Comparison of ENCODE assay signal across 8 cellular contexts in the genomic region with DNA sequence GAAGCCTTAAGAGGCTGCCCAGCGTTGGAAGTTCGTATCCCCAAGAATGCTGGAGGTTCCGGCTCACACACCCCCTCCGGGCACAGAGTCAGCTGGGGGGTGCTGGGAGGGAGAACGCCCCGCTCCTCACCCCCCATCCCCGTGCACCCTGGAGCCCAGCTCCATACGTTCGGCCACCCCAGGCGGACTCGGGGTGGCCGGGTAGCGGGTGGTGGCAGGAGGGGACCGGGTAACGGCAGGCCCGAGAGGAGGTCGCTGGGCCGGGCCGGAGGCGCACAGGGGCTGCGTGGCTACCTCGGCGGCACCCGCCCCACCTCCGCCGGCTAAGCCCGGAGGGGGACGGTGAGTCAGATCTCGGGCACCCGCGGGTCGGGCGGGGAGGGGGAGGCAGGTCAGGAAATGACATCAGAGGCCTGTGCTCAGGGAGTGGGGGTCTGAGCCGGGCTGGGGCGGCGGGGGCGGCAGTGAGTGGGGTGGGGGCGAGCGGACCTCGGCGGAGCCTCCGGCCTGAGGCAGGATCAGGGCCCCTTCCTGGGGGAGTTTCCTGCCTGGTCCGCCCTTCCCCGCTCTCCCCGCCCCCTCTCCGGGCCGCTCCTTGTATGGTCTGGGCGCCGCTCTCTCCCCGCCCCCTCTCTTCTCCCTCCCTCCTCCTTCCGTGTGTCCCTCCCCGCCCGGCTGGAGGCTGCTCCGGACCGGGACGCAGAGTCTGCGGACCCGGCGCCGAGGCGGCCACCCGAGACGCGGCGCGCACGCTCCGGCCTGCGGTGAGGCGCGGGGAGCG.
DNase-seq lines count a peak whose midpoint lies in the region; ATAC-seq lines count a peak whose summit lies in the region.

A gene with protein sequence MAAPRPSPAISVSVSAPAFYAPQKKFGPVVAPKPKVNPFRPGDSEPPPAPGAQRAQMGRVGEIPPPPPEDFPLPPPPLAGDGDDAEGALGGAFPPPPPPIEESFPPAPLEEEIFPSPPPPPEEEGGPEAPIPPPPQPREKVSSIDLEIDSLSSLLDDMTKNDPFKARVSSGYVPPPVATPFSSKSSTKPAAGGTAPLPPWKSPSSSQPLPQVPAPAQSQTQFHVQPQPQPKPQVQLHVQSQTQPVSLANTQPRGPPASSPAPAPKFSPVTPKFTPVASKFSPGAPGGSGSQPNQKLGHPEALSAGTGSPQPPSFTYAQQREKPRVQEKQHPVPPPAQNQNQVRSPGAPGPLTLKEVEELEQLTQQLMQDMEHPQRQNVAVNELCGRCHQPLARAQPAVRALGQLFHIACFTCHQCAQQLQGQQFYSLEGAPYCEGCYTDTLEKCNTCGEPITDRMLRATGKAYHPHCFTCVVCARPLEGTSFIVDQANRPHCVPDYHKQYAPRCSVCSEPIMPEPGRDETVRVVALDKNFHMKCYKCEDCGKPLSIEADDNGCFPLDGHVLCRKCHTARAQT (plus strand): TSS at position 700 of the 781 bp plus-strand sequence. CDS start 227 bp downstream, outside the sequence.

- peak; percentile 51 for ATAC-seq in GM18858 (IDR thresholded peaks at IDR 0.05; ENCODE audit: unreplicated experiment)
- ATAC-seq in HG03066 (IDR thresholded peaks at IDR 0.05; ENCODE audit: low read depth, unreplicated experiment): peak; percentile 72

- peak; percentile 89 for DNase-seq in 8988T
- peak; percentile 88 for DNase-seq in NCI-H2227 (lab: John Stamatoyannopoulos, UW; ENCODE audit: unreplicated experiment)
- peak; percentile 83 to 90 (median 86) for DNase-seq in activated CD4-positive, CD25-positive, alpha-beta regulatory T cell (lab: John Stamatoyannopoulos, UW)
- DNase-seq in caudate nucleus (lab: John Stamatoyannopoulos, UW): peak; percentile 32 to 92 (median 74)
- peak; percentile 70 for DNase-seq in inferior parietal cortex (ENCODE audit: extremely low spot score)
- DNase-seq in stimulated activated CD4-positive, alpha-beta T cell treated with anti-CD3 and anti-CD28 coated beads, Interleukin-12 subunit alpha, Interleukin-12 subunit beta, amount 100 ng/mL, for 4 hours: peak; percentile 84

- peak within 1 kb of the TSS; percentile 95 for H3K27ac ChIP-seq in caudate nucleus (ENCODE audit: low read depth, low read length)

Comparison
In these comparisons a context has a peak if more than half of its experiments do, and no peak if none do; other contexts are left out.
1. Peak in every context shown above with its lines: DNase-seq, ATAC-seq and H3K27ac ChIP-seq.